Comparison of ENCODE assay signal across 6 cellular contexts in genomic region chr22:50305393-50305657, GRCh38. TPM values are rescaled to one million over a fixed set of nuclear protein-coding genes. Genes with fewer than 3 reads are reported as not detected.
A peak's percentile ranks its signal among the peaks of the same experiment; 100 is the strongest.
DNase-seq lines count a peak whose midpoint lies in the region; ATAC-seq and TF ChIP-seq lines count a peak whose summit lies in the region.

No MANE protein-coding gene starts in this region.

- POLR2A ChIA-PET in Panc1 (lab: Charles Lee), result no interaction called here

- H3K4me3 ChIP-seq in Panc1 (ENCODE audit: low read depth in 2 of 2, low read length in 2 of 2) (peak overlapping the region; percentile 60 to 74), fibroblast of pulmonary artery (replicated peaks; ENCODE audit: low read depth, low read length) (peak overlapping the region; percentile 86)

- no peak for ATAC-seq in Panc1

- CTCF ChIA-PET in Panc1 (lab: Charles Lee), result interaction anchor here (1.5 kb wide), 1 partner anchor 29 kb away, joined by 5 read pairs; no protein-coding TSS in a partner anchor

- TF ChIP-seq CTCF in Panc1 (IDR thresholded peaks at IDR 0.05) (no peak), fibroblast of pulmonary artery (IDR thresholded peaks at IDR 0.05; ENCODE audit: low read length, missing control alignments) (no peak)

- H3K27ac ChIP-seq in Panc1 (ENCODE audit: low read length) (peak overlapping the region; percentile 91), substantia nigra (ENCODE audit: low read depth, low read length, poor library complexity, severe bottlenecking) (peak overlapping the region; percentile 86)

- no peaks in the 10 kb centered on the region for H3K27me3 ChIP-seq in Panc1 (ENCODE audit: control insufficient read depth, insufficient read depth, low read length)

- no peaks in the 10 kb centered on the region for H3K9me3 ChIP-seq in Panc1 (ENCODE audit: control insufficient read depth, insufficient read depth, low read depth, low read length)

- no TSS peak for BruUV-seq in Panc1 (replicated peaks; lab: Mats Ljungman, UMichigan)

- H3K4me1 ChIP-seq in Panc1 (ENCODE audit: control insufficient read depth, insufficient read depth, low read length), result peaks cover 70% of the 10 kb centered on the region

- DNase-seq in Panc1 (ENCODE audit: low read depth, low spot score) (no peak), fibroblast of pulmonary artery (ENCODE audit: low read depth) (no peak), substantia nigra (lab: John Stamatoyannopoulos, UW) (no peak), OCI-M1 (lab: John Stamatoyannopoulos, UW) (no peak), KBM-7 (no peak), DMS114 treated with DMSO at 0.1 percent for 48 hours (lab: John Stamatoyannopoulos, UW; ENCODE audit: unreplicated experiment) (no peak)

- H3K36me3 ChIP-seq in Panc1 (ENCODE audit: control insufficient read depth, insufficient read depth, low read length), result no peaks in the 10 kb centered on the region; the same call in 1 of the 2 replicates

- in situ Hi-C loops in Panc1 (cut with HindIII; ENCODE audit: low pct_unique_long_range_greater_than_20kb, low sequenced_read_pairs), result no loop called here
- in situ Hi-C loops in KBM-7 (cut with MboI; ENCODE audit: low pct_unique_long_range_greater_than_20kb, low sequenced_read_pairs), result no loop called here

- intact Hi-C loops in Panc1 (cut with micrococcal nuclease; ENCODE audit: unreplicated experiment), result no loop called here

RNA-seq across cellular contexts. Expression of gene PLXNB2, which starts 2.1 kb away (rescaled TPM):
- 227 TPM for total RNA-seq in Panc1 (2021; ENCODE audit: unreplicated experiment)
- polyA plus RNA-seq in Panc1 (2012; ENCODE audit: insufficient read length), result 239 TPM

RNA-seq across cellular contexts. Expression of gene DENND6B, which starts 21.5 kb away (rescaled TPM):
- 5.8 TPM for total RNA-seq in Panc1 (2021; ENCODE audit: unreplicated experiment)
- polyA plus RNA-seq in Panc1 (2012; ENCODE audit: insufficient read length), result 7.2 TPM

RNA-seq across cellular contexts. Expression of gene MAPK11, which starts 35.1 kb away (rescaled TPM):
- 77.7 TPM for total RNA-seq in Panc1 (2021; ENCODE audit: unreplicated experiment)
- 105 TPM for polyA plus RNA-seq in Panc1 (2012; ENCODE audit: insufficient read length)

RNA-seq across cellular contexts. Expression of gene PPP6R2, which starts 37.8 kb away (rescaled TPM):
- total RNA-seq in Panc1 (2021; ENCODE audit: unreplicated experiment), result 52.8 TPM
- 63.7 TPM for polyA plus RNA-seq in Panc1 (2012; ENCODE audit: insufficient read length)

RNA-seq across cellular contexts. Expression of gene MAPK12, which starts 43.8 kb away (rescaled TPM):
- 74.6 TPM for total RNA-seq in Panc1 (2021; ENCODE audit: unreplicated experiment)
- 81.1 TPM for polyA plus RNA-seq in Panc1 (2012; ENCODE audit: insufficient read length)
